In the genomic region with DNA sequence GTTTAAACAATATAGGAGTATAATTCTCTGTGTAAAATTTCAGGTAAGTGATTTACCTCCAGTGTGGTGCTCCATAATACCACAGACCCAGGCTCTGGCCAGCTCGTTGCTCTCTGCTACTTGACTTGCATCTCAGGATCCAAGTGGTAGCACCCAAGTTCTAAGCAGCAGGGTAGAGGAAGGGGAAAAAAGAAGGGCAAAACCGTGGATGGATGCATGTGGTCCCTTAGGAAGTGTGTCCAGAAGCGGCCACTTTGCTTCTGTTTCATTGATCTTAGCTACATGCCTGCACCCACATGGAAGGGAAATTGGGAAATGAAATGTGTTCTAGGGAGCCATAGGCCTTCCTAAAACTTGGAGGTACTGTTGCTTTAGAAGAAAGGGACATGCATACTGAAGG, we compare ENCODE assay signal across 3 cellular contexts.
"Had no signal": no experiment of that assay in that cellular context is flagged by ENCODE, and none has a peak within 500 bp of the region (broad histone marks: within the 10 kb centered on the region; RNA-seq: fewer than 3 reads in every experiment).

No MANE protein-coding gene starts in this region.

- ATAC-seq: GM12878 had no signal

- DNase-seq: GDM1, GF-D8 had no signal

- H3K4me3 ChIP-seq: GM12878 had no signal
